10 cellular contexts compared by ENCODE assay signal in the genomic region with DNA sequence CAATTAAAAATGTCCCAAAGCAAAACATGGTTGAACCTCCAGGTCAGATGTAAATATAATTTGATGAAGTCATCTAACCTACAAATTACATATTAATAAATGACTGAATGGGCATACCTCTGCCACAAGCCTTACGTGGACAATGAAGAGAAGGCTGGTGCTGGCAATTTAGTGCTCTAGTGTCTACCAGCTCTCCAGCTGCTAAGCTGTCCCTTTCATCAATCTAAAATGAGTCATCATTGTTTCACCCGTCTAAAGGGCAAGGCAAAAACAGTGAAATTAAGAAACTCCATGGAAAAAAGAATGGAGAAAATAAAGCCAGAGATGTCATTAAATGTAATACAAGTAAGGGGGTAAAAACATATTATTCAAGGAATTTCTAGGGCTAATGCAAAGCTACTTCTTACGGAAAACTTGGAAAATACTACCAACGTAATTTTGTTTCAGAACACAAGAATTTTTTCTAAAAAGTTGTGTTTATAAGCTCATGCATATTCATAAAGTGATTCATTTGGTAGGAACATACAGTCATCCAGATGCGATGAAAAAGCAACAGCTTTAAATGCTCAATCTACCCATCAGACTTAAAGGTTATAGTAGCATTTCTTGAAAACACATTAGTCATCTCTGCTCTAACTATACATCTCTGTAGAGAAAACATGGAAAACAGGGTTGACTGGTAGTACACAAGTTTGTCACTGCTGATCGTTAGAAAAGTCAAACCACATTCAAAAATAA.
DNase-seq lines count a peak whose midpoint lies in the region; ATAC-seq and TF ChIP-seq lines count a peak whose summit lies in the region.
"Had no signal": no experiment of that assay in that cellular context is flagged by ENCODE, and none has a peak within 500 bp of the region (broad histone marks: within the 10 kb centered on the region; RNA-seq: fewer than 3 reads in every experiment).

No MANE protein-coding gene starts in this region.

- no peak for ATAC-seq in GM21723 (IDR thresholded peaks at IDR 0.05; ENCODE audit: unreplicated experiment)
- ATAC-seq in HG02588 (IDR thresholded peaks at IDR 0.05; ENCODE audit: unreplicated experiment) = no peak

- CTCF ChIA-PET in AG04449 (lab: Yijun Ruan, JAX) = interaction anchor here (1.0 to 1.3 kb wide), 2 partner anchors 9 to 147 kb away, joined by 4 read pairs; no protein-coding TSS in a partner anchor
- CTCF ChIA-PET in HEK293 (lab: Yijun Ruan, JAX) = interaction anchor here (0.6 kb wide), 1 partner anchor 204 kb away, joined by 3 read pairs; no protein-coding TSS in a partner anchor

- H3K9me3 ChIP-seq in HEK293 (ENCODE audit: control insufficient read depth, insufficient read depth, low read depth, low read length) = no peaks in the 10 kb centered on the region

- H3K4me1 ChIP-seq in HEK293 (ENCODE audit: control insufficient read depth, insufficient read depth, low read length) = 0 out of 2 replicates have a peak, but pooled peaks cover 2% of the 10 kb centered on the region

- intact Hi-C loops in activated T-helper 2 cell treated with anti-CD3 and anti-CD28 coated beads, Interferon-gamma antibody, Interleukin-2, Interleukin-4, amounts not matched to agents 10 μg/mL and 5 μg/mL and 100 μg/mL, durations not matched to agents 14 hours and 24 hours and 36 hours (cut with micrococcal nuclease) = loop anchor here (1.0 to 2.0 kb wide), 8 partner anchors 13 to 173 kb away; no protein-coding TSS in a partner anchor

- H3K4me1 Mint-ChIP-seq in activated T-helper 2 cell treated with anti-CD3 and anti-CD28 coated beads, Interferon-gamma antibody, Interleukin-2, Interleukin-4, amounts not matched to agents 10 μg/mL and 5 μg/mL and 100 μg/mL, durations not matched to agents 14 hours and 24 hours and 36 hours (ENCODE audit: low read depth) = peaks cover 63% of the 10 kb centered on the region

- H3K4me3 ChIP-seq in AG04449 (ENCODE audit: low read depth, low read length) (no peak overlapping the region), HEK293 (ENCODE audit: low read depth, low read length) (no peak overlapping the region)

- H3K4me3 Mint-ChIP-seq in activated T-helper 2 cell treated with anti-CD3 and anti-CD28 coated beads, Interferon-gamma antibody, Interleukin-2, Interleukin-4, amounts not matched to agents 10 μg/mL and 5 μg/mL and 100 μg/mL, durations not matched to agents 14 hours and 24 hours and 36 hours (ENCODE audit: low read depth) = peak overlapping the region; percentile 43

- no peak overlapping the region for H3K27ac ChIP-seq in HEK293 (ENCODE audit: extremely low read depth, low read depth, low read length)

- DNase-seq in AG04449 (ENCODE audit: low read depth, low spot score) (peak; percentile 31), kidney tubule cell (ENCODE audit: low spot score) (peak; percentile 69), GM10266 (ENCODE audit: extremely low spot score) (no peak), NCI-H2081 (lab: John Stamatoyannopoulos, UW) (no peak)
- no peak for DNase-seq in activated T-helper 2 cell treated with anti-CD3 and anti-CD28 coated beads, Interferon-gamma antibody, Interleukin-2, Interleukin-4, amounts not matched to agents 10 μg/mL and 5 μg/mL and 100 μg/mL, durations not matched to agents 14 hours and 24 hours and 36 hours (ENCODE audit: low spot score)
- DNase-seq: NCI-H82, occipital lobe had no signal

- peaks cover 4% of the 10 kb centered on the region for H3K36me3 Mint-ChIP-seq in activated T-helper 2 cell treated with anti-CD3 and anti-CD28 coated beads, Interferon-gamma antibody, Interleukin-2, Interleukin-4, amounts not matched to agents 10 μg/mL and 5 μg/mL and 100 μg/mL, durations not matched to agents 14 hours and 24 hours and 36 hours (ENCODE audit: low read depth)

- no peaks in the 10 kb centered on the region for H3K9me3 Mint-ChIP-seq in activated T-helper 2 cell treated with anti-CD3 and anti-CD28 coated beads, Interferon-gamma antibody, Interleukin-2, Interleukin-4, amounts not matched to agents 10 μg/mL and 5 μg/mL and 100 μg/mL, durations not matched to agents 14 hours and 24 hours and 36 hours

- no peak for TF ChIP-seq CTCF in AG04449 (IDR thresholded peaks at IDR 0.05; ENCODE audit: insufficient read depth, low read length, missing control alignments)
- TF ChIP-seq CTCF in HEK293 (tag by site-specific recombination; IDR thresholded peaks at IDR 0.05) = no peak
- no peak for TF ChIP-seq CTCF in GM10266 (IDR thresholded peaks at IDR 0.05; ENCODE audit: control insufficient read depth, insufficient read depth, low read depth, missing control alignments)

- no peaks in the 10 kb centered on the region for H3K27me3 Mint-ChIP-seq in activated T-helper 2 cell treated with anti-CD3 and anti-CD28 coated beads, Interferon-gamma antibody, Interleukin-2, Interleukin-4, amounts not matched to agents 10 μg/mL and 5 μg/mL and 100 μg/mL, durations not matched to agents 14 hours and 24 hours and 36 hours (ENCODE audit: low read depth)

- POLR2A ChIA-PET in AG04449 (lab: Yijun Ruan, JAX) (no interaction called here), HEK293 (lab: Yijun Ruan, JAX) (interaction anchor here (1.0 to 1.6 kb wide), 2 partner anchors 13 to 15 kb away, joined by 3 read pairs; no protein-coding TSS in a partner anchor)

- H3K27ac Mint-ChIP-seq in activated T-helper 2 cell treated with anti-CD3 and anti-CD28 coated beads, Interferon-gamma antibody, Interleukin-2, Interleukin-4, amounts not matched to agents 10 μg/mL and 5 μg/mL and 100 μg/mL, durations not matched to agents 14 hours and 24 hours and 36 hours = peak overlapping the region; percentile 92

- no peaks in the 10 kb centered on the region for H3K36me3 ChIP-seq in HEK293 (ENCODE audit: control insufficient read depth in 2 of 2, insufficient read depth in 1 of 2, low read length in 2 of 2)

TF ChIP-seq in HEK293, 187 proteins besides CTCF, POLR2A, EP300 and RAD21:
- no peak for TF ChIP-seq IKZF3 (tag by site-specific recombination; IDR thresholded peaks at IDR 0.05)
- TF ChIP-seq SP7 (tag by site-specific recombination; IDR thresholded peaks at IDR 0.05) = peak; percentile 33; the same call in 1 of the 2 replicates
- TF ChIP-seq ATF2 (tag by site-specific recombination; IDR thresholded peaks at IDR 0.05; ENCODE audit: low read depth) = 0 out of 2 replicates have a peak, but pooled peaks have one; percentile 25
- TF ChIP-seq HOXD13 (CRISPR knock-in tag; IDR thresholded peaks at IDR 0.05; ENCODE audit: borderline replicate concordance) = no peak
- TF ChIP-seq PRDM1 (tag by site-specific recombination; IDR thresholded peaks at IDR 0.05) = 0 out of 2 replicates have a peak, but pooled peaks have one; percentile 28

Comparison
In these comparisons a context has a peak if more than half of its experiments do, and no peak if none do; other contexts are left out.
1. DNase-seq: peak in AG04449 (single experiment) and kidney tubule cell (single experiment); none in activated T-helper 2 cell treated with anti-CD3 and anti-CD28 coated beads, Interferon-gamma antibody, Interleukin-2, Interleukin-4, amounts not matched to agents 10 μg/mL and 5 μg/mL and 100 μg/mL, durations not matched to agents 14 hours and 24 hours and 36 hours (single experiment), GM10266 (single experiment) and NCI-H2081 (0 of 2).